Comparison of ENCODE assay signal across 1 cellular context in the genomic region with DNA sequence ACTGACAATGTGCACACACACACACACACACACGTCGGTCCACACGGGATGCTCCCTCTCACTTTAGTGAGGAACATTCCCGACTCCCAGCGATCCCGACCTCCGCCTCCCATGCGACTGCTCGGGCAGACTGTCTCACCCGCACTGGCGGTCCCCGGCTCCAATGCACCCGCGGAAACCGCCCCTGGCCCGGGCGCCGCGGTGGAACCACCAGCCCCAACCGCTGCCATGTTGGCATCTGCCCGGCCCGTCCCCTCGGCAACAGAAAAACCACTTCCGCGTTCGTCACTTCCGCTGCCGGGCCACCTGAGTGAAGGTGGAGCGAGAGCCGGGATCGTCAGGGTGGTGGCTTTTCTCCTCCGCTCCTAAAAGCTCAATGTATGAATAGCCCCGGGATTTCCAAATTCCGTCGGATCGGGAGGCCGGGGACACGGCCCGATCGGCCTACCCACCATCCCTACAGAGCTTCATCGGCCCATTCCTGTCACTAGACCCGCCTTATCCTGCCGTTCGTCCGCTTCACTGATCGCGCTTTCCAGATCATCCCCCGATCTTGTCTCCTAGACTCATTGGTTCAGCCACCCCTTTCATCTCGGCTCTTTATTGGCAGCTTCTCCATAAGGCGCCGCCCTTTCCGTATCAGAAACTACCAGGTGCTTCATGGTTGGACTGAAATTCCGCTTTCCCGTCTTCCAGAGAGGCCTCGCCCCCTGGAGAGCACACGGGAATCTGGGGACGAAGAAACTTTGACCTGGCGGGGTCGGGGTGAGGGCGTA.
TF ChIP-seq lines count a peak whose summit lies in the region.

A gene (minus strand): TSS at position 240 of the 776 bp plus-strand sequence. CDS start 10 bp downstream, at position 230.

TF ChIP-seq in GM12878, 131 proteins besides CTCF, POLR2A, EP300 and RAD21 (continued from another document and continues in another):
- TF ChIP-seq, protein P1, sequence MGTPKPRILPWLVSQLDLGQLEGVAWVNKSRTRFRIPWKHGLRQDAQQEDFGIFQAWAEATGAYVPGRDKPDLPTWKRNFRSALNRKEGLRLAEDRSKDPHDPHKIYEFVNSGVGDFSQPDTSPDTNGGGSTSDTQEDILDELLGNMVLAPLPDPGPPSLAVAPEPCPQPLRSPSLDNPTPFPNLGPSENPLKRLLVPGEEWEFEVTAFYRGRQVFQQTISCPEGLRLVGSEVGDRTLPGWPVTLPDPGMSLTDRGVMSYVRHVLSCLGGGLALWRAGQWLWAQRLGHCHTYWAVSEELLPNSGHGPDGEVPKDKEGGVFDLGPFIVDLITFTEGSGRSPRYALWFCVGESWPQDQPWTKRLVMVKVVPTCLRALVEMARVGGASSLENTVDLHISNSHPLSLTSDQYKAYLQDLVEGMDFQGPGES (IDR thresholded peaks at IDR 0.05), result no peak
- TF ChIP-seq ZBED1 (IDR thresholded peaks at IDR 0.05; ENCODE audit: borderline replicate concordance), result peak; percentile 13; the same call in 1 of the 2 replicates
- TF ChIP-seq, protein P2, sequence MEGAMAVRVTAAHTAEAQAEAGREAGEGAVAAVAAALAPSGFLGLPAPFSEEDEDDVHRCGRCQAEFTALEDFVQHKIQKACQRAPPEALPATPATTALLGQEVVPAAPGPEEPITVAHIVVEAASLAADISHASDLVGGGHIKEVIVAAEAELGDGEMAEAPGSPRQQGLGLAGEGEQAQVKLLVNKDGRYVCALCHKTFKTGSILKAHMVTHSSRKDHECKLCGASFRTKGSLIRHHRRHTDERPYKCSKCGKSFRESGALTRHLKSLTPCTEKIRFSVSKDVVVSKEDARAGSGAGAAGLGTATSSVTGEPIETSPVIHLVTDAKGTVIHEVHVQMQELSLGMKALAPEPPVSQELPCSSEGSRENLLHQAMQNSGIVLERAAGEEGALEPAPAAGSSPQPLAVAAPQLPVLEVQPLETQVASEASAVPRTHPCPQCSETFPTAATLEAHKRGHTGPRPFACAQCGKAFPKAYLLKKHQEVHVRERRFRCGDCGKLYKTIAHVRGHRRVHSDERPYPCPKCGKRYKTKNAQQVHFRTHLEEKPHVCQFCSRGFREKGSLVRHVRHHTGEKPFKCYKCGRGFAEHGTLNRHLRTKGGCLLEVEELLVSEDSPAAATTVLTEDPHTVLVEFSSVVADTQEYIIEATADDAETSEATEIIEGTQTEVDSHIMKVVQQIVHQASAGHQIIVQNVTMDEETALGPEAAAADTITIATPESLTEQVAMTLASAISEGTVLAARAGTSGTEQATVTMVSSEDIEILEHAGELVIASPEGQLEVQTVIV (IDR thresholded peaks at IDR 0.05; ENCODE audit: borderline replicate concordance, partially characterized antibody), result no peak
- TF ChIP-seq EED (IDR thresholded peaks at IDR 0.05; ENCODE audit: low read depth), result no peak
- TF ChIP-seq, protein P3, sequence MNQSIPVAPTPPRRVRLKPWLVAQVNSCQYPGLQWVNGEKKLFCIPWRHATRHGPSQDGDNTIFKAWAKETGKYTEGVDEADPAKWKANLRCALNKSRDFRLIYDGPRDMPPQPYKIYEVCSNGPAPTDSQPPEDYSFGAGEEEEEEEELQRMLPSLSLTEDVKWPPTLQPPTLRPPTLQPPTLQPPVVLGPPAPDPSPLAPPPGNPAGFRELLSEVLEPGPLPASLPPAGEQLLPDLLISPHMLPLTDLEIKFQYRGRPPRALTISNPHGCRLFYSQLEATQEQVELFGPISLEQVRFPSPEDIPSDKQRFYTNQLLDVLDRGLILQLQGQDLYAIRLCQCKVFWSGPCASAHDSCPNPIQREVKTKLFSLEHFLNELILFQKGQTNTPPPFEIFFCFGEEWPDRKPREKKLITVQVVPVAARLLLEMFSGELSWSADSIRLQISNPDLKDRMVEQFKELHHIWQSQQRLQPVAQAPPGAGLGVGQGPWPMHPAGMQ (IDR thresholded peaks at IDR 0.05; ENCODE audit: borderline replicate concordance), result no peak
- TF ChIP-seq CBFB (IDR thresholded peaks at IDR 0.05; ENCODE audit: low read depth), result peak; percentile 49
- TF ChIP-seq STAT1 (conservative IDR thresholded peaks at IDR 0.05), result no peak
- TF ChIP-seq YY1 (IDR thresholded peaks at IDR 0.05; ENCODE audit: low read depth, low read length), result peak; percentile 93
- no peak for TF ChIP-seq SIX5 (IDR thresholded peaks at IDR 0.05; ENCODE audit: low read depth, low read length, severe bottlenecking)
- TF ChIP-seq KAT2A (conservative IDR thresholded peaks at IDR 0.05; ENCODE audit: control insufficient read depth, low read depth, low read length), result no peak
- TF ChIP-seq MTA3 (IDR thresholded peaks at IDR 0.05; ENCODE audit: borderline replicate concordance, low read length), result peak; percentile 95; the same call in 1 of the 2 replicates
- TF ChIP-seq, protein P4, sequence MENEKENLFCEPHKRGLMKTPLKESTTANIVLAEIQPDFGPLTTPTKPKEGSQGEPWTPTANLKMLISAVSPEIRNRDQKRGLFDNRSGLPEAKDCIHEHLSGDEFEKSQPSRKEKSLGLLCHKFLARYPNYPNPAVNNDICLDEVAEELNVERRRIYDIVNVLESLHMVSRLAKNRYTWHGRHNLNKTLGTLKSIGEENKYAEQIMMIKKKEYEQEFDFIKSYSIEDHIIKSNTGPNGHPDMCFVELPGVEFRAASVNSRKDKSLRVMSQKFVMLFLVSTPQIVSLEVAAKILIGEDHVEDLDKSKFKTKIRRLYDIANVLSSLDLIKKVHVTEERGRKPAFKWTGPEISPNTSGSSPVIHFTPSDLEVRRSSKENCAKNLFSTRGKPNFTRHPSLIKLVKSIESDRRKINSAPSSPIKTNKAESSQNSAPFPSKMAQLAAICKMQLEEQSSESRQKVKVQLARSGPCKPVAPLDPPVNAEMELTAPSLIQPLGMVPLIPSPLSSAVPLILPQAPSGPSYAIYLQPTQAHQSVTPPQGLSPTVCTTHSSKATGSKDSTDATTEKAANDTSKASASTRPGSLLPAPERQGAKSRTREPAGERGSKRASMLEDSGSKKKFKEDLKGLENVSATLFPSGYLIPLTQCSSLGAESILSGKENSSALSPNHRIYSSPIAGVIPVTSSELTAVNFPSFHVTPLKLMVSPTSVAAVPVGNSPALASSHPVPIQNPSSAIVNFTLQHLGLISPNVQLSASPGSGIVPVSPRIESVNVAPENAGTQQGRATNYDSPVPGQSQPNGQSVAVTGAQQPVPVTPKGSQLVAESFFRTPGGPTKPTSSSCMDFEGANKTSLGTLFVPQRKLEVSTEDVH (IDR thresholded peaks at IDR 0.05; ENCODE audit: low read depth, partially characterized antibody), result peak; percentile 16
- TF ChIP-seq CREB1 (IDR thresholded peaks at IDR 0.05; ENCODE audit: low read depth), result peak; percentile 86
- TF ChIP-seq, protein P5, sequence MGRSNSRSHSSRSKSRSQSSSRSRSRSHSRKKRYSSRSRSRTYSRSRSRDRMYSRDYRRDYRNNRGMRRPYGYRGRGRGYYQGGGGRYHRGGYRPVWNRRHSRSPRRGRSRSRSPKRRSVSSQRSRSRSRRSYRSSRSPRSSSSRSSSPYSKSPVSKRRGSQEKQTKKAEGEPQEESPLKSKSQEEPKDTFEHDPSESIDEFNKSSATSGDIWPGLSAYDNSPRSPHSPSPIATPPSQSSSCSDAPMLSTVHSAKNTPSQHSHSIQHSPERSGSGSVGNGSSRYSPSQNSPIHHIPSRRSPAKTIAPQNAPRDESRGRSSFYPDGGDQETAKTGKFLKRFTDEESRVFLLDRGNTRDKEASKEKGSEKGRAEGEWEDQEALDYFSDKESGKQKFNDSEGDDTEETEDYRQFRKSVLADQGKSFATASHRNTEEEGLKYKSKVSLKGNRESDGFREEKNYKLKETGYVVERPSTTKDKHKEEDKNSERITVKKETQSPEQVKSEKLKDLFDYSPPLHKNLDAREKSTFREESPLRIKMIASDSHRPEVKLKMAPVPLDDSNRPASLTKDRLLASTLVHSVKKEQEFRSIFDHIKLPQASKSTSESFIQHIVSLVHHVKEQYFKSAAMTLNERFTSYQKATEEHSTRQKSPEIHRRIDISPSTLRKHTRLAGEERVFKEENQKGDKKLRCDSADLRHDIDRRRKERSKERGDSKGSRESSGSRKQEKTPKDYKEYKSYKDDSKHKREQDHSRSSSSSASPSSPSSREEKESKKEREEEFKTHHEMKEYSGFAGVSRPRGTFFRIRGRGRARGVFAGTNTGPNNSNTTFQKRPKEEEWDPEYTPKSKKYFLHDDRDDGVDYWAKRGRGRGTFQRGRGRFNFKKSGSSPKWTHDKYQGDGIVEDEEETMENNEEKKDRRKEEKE (IDR thresholded peaks at IDR 0.05), result 0 out of 2 replicates have a peak, but pooled peaks have one; percentile 4
- TF ChIP-seq, protein P6, sequence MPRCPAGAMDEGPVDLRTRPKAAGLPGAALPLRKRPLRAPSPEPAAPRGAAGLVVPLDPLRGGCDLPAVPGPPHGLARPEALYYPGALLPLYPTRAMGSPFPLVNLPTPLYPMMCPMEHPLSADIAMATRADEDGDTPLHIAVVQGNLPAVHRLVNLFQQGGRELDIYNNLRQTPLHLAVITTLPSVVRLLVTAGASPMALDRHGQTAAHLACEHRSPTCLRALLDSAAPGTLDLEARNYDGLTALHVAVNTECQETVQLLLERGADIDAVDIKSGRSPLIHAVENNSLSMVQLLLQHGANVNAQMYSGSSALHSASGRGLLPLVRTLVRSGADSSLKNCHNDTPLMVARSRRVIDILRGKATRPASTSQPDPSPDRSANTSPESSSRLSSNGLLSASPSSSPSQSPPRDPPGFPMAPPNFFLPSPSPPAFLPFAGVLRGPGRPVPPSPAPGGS (IDR thresholded peaks at IDR 0.05; ENCODE audit: borderline replicate concordance, insufficient read depth, low read depth, low read length, poor library complexity, severe bottlenecking), result peak; percentile 68
- 0 out of 4 replicates have a peak, but pooled peaks of 1 of the 2 experiments have one; percentile 25 for TF ChIP-seq ETV6 (conservative IDR thresholded peaks at IDR 0.05 in 1 of 2, IDR thresholded peaks at IDR 0.05 in 1 of 2; ENCODE audit: borderline replicate concordance in 1 of 2, low read depth in 1 of 2)
- TF ChIP-seq, protein P7, sequence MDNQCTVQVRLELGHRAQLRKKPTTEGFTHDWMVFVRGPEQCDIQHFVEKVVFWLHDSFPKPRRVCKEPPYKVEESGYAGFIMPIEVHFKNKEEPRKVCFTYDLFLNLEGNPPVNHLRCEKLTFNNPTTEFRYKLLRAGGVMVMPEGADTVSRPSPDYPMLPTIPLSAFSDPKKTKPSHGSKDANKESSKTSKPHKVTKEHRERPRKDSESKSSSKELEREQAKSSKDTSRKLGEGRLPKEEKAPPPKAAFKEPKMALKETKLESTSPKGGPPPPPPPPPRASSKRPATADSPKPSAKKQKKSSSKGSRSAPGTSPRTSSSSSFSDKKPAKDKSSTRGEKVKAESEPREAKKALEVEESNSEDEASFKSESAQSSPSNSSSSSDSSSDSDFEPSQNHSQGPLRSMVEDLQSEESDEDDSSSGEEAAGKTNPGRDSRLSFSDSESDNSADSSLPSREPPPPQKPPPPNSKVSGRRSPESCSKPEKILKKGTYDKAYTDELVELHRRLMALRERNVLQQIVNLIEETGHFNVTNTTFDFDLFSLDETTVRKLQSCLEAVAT (IDR thresholded peaks at IDR 0.05), result peak; percentile 71; the same call in 1 of the 2 replicates
- TF ChIP-seq, protein P8, sequence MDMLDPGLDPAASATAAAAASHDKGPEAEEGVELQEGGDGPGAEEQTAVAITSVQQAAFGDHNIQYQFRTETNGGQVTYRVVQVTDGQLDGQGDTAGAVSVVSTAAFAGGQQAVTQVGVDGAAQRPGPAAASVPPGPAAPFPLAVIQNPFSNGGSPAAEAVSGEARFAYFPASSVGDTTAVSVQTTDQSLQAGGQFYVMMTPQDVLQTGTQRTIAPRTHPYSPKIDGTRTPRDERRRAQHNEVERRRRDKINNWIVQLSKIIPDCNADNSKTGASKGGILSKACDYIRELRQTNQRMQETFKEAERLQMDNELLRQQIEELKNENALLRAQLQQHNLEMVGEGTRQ (IDR thresholded peaks at IDR 0.05; ENCODE audit: borderline replicate concordance, low read depth, low read length), result no peak; the same call in 1 of the 2 replicates
- TF ChIP-seq CHD4 (IDR thresholded peaks at IDR 0.05), result no peak
- 0 out of 2 replicates have a peak, but pooled peaks have one; percentile 40 for TF ChIP-seq TAF1 (IDR thresholded peaks at IDR 0.05; ENCODE audit: borderline replicate concordance, low read depth, low read length)
- TF ChIP-seq ZNF24 (IDR thresholded peaks at IDR 0.05), result no peak
- TF ChIP-seq ZNF207 (IDR thresholded peaks at IDR 0.05; ENCODE audit: borderline replicate concordance), result no peak
- peak; percentile 58 for TF ChIP-seq IKZF1 (conservative IDR thresholded peaks at IDR 0.05)
- TF ChIP-seq CREM (IDR thresholded peaks at IDR 0.05; ENCODE audit: low read depth), result peak; percentile 87
- TF ChIP-seq POU2F2 (IDR thresholded peaks at IDR 0.05; ENCODE audit: borderline replicate concordance, low read depth, low read length), result peak; percentile 76; the same call in 2 of the 3 replicates
- peak; percentile 85 for TF ChIP-seq BMI1 (IDR thresholded peaks at IDR 0.05; ENCODE audit: borderline replicate concordance)
- no peak for TF ChIP-seq HDAC2 (IDR thresholded peaks at IDR 0.05)
- TF ChIP-seq SMARCA5 (IDR thresholded peaks at IDR 0.05), result no peak
- no peak for TF ChIP-seq KLF5 (IDR thresholded peaks at IDR 0.05; ENCODE audit: partially characterized antibody)
- TF ChIP-seq IRF4 (IDR thresholded peaks at IDR 0.05; ENCODE audit: low read depth, low read length), result no peak
- peak; percentile 49; the same call in 1 of the 2 replicates for TF ChIP-seq SPI1 (IDR thresholded peaks at IDR 0.05; ENCODE audit: borderline replicate concordance, insufficient read depth, low read depth, low read length)
- TF ChIP-seq NFYA (IDR thresholded peaks at IDR 0.05; ENCODE audit: borderline replicate concordance, low read depth, low read length), result no peak
- TF ChIP-seq NFIC (IDR thresholded peaks at IDR 0.05; ENCODE audit: low read depth, low read length), result peak; percentile 30; the same call in 1 of the 2 replicates
- peak; percentile 22; the same call in 1 of the 2 replicates for TF ChIP-seq RCOR1 (conservative IDR thresholded peaks at IDR 0.05; ENCODE audit: low read depth, low read length)
- TF ChIP-seq RFX5 (IDR thresholded peaks at IDR 0.05; ENCODE audit: low read depth, low read length), result no peak
- peak; percentile 28; the same call in 1 of the 2 replicates for TF ChIP-seq PAX5 (IDR thresholded peaks at IDR 0.05; ENCODE audit: borderline replicate concordance, low read depth, low read length)
- 0 out of 2 replicates have a peak, but pooled peaks have one; percentile 2 for TF ChIP-seq FOXK2 (IDR thresholded peaks at IDR 0.05)
- TF ChIP-seq, protein P9, sequence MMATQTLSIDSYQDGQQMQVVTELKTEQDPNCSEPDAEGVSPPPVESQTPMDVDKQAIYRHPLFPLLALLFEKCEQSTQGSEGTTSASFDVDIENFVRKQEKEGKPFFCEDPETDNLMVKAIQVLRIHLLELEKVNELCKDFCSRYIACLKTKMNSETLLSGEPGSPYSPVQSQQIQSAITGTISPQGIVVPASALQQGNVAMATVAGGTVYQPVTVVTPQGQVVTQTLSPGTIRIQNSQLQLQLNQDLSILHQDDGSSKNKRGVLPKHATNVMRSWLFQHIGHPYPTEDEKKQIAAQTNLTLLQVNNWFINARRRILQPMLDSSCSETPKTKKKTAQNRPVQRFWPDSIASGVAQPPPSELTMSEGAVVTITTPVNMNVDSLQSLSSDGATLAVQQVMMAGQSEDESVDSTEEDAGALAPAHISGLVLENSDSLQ (IDR thresholded peaks at IDR 0.05), result peak; percentile 53; the same call in 1 of the 2 replicates
- no peak for TF ChIP-seq BRCA1 (IDR thresholded peaks at IDR 0.05; ENCODE audit: low read depth, low read length)
- TF ChIP-seq DPF2 (IDR thresholded peaks at IDR 0.05), result no peak
- no peak for TF ChIP-seq CBX3 (IDR thresholded peaks at IDR 0.05; ENCODE audit: borderline replicate concordance, low read depth)
- no peak for TF ChIP-seq TCF7 (IDR thresholded peaks at IDR 0.05; ENCODE audit: borderline replicate concordance)
- peak; percentile 87 for TF ChIP-seq BACH1 (IDR thresholded peaks at IDR 0.05; ENCODE audit: borderline replicate concordance)
- TF ChIP-seq IKZF2 (IDR thresholded peaks at IDR 0.05), result peak; percentile 46 to 54
